8 cellular contexts compared by ENCODE assay signal in the genomic region with DNA sequence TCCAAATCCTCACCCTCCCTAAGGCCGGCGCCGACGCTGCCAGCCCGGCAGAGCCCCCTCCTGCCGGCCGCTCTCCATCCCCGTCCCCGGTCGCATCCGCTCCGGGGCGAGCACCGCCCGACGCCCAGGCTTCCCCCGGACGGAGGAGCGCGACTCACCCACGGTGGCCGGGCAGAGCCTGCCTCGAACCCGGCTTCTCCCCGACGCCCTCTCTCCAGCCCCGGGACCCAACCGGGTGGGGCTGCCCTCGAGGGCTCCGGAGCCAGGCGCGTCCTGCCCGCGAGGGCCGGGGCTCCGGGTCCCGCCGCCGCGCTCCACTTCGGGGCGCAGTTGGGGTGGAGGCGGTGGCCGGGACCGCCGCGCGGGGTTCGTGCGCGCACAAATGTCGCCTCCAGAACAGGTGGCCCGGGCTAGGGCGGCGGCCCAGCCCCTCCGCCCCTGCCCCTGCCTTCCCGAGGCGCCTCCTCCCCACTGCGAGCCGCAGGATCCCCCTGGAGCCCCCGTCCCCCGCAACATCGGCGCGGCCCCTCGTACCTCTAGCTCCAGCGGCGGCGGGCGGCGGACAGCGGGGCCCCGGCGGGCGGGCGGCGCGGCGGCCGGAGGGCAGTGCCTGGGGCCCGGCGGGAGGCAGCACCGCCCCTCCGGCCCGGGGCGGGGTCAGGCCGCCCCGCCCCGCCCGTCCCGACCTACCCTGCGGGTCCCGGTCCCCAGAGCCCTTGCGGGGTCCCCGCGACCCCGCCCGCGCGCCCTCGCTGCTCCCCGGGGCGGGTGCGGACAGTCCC. TPM values are rescaled to one million over a fixed set of nuclear protein-coding genes. Genes with fewer than 3 reads are reported as not detected.
DNase-seq lines count a peak whose midpoint lies in the region; ATAC-seq, FAIRE-seq and TF ChIP-seq lines count a peak whose summit lies in the region.

TSS of gene A4GALT (minus strand) at position 608 of the 782 bp plus-strand sequence. CDS start 26,919 bp downstream, outside the sequence.

- H3K27me3 Mint-ChIP-seq in T-helper 1 cell treated with Interleukin-12 subunit alpha and Interleukin-12 subunit beta and Interleukin-4 antibody, amounts not matched to agents 30 μg/mL and 1 μg/mL, for 36 hours (ENCODE audit: low read depth): peaks cover 58% of the 10 kb centered on the region

- H3K27me3 ChIP-seq in osteoblast (ENCODE audit: insufficient read depth, low read length): peaks cover 3% of the 10 kb centered on the region

- H3K27ac ChIP-seq in osteoblast (ENCODE audit: low read depth, low read length): no peak within 1 kb of the TSS

- no peak for ATAC-seq in HG02970 (IDR thresholded peaks at IDR 0.05; ENCODE audit: low FRiP score, unreplicated experiment)

- H3K79me2 ChIP-seq in osteoblast (ENCODE audit: insufficient read depth, low read length): peaks cover 33% of the 10 kb centered on the region

- peak within 1 kb of the TSS; percentile 89 for H2AFZ ChIP-seq in osteoblast (ENCODE audit: low read length)

- H3K36me3 ChIP-seq in osteoblast (ENCODE audit: insufficient read depth, low read length): no peaks in the 10 kb centered on the region

- peaks cover 7% of the 10 kb centered on the region for H4K20me1 ChIP-seq in osteoblast (ENCODE audit: insufficient read depth, low read length)

- H3K9me3 Mint-ChIP-seq in T-helper 1 cell treated with Interleukin-12 subunit alpha and Interleukin-12 subunit beta and Interleukin-4 antibody, amounts not matched to agents 30 μg/mL and 1 μg/mL, for 36 hours: no peaks in the 10 kb centered on the region

- H3K4me1 Mint-ChIP-seq in T-helper 1 cell treated with Interleukin-12 subunit alpha and Interleukin-12 subunit beta and Interleukin-4 antibody, amounts not matched to agents 30 μg/mL and 1 μg/mL, for 36 hours (ENCODE audit: low read depth): peaks cover 14% of the 10 kb centered on the region

- peak within 1 kb of the TSS; percentile 62 for H3K4me3 Mint-ChIP-seq in T-helper 1 cell treated with Interleukin-12 subunit alpha and Interleukin-12 subunit beta and Interleukin-4 antibody, amounts not matched to agents 30 μg/mL and 1 μg/mL, for 36 hours

- no peaks in the 10 kb centered on the region for H3K9me3 ChIP-seq in osteoblast (ENCODE audit: low read depth, low read length)

- DNase-seq in T-helper 1 cell (no peak), foreskin fibroblast (peak in 1 of 2 donors; percentile 58), osteoblast (ENCODE audit: insufficient read length, low spot score, missing footprints) (peak; percentile 94), H54 (ENCODE audit: insufficient read length, low spot score) (no peak), NCI-H510A (lab: John Stamatoyannopoulos, UW) (no peak)

- no peak for FAIRE-seq in H54 (lab: Jason Lieb, UNC)

- peak within 1 kb of the TSS; percentile 85 for H3K4me2 ChIP-seq in osteoblast (ENCODE audit: insufficient read depth, low read length)

- no peak for TF ChIP-seq CTCF in WI38 (IDR thresholded peaks at IDR 0.05; ENCODE audit: low read depth, low read length)
- TF ChIP-seq CTCF in foreskin fibroblast (IDR thresholded peaks at IDR 0.05; ENCODE audit: low read depth, low read length): no peak
- no peak for TF ChIP-seq CTCF in osteoblast (IDR thresholded peaks at IDR 0.05; ENCODE audit: extremely low read depth, low read depth, low read length)

- peaks cover 25% of the 10 kb centered on the region for H3K4me1 ChIP-seq in osteoblast (ENCODE audit: insufficient read depth, low read length)

- no peak for TF ChIP-seq POLR2A in H54 (IDR thresholded peaks at IDR 0.05; ENCODE audit: low read depth, low read length)

- H3K4me3 ChIP-seq in WI38 (ENCODE audit: low read depth, low read length) (peak within 1 kb of the TSS; percentile 74), foreskin fibroblast (ENCODE audit: low read depth in 1 of 2, low read length in 2 of 2) (peak within 1 kb of the TSS; percentile 55 to 79), osteoblast (ENCODE audit: insufficient read depth, low read length) (peak within 1 kb of the TSS; percentile 77)

- H3K27ac Mint-ChIP-seq in T-helper 1 cell treated with Interleukin-12 subunit alpha and Interleukin-12 subunit beta and Interleukin-4 antibody, amounts not matched to agents 30 μg/mL and 1 μg/mL, for 36 hours: no peak within 1 kb of the TSS

- no peaks in the 10 kb centered on the region for H3K36me3 Mint-ChIP-seq in T-helper 1 cell treated with Interleukin-12 subunit alpha and Interleukin-12 subunit beta and Interleukin-4 antibody, amounts not matched to agents 30 μg/mL and 1 μg/mL, for 36 hours (ENCODE audit: low read depth)

RNA-seq across cellular contexts. Expression of gene A4GALT, which starts in this region (rescaled TPM):
- 19.9 and 24.2 TPM in 2 replicates for total RNA-seq in osteoblast
